Comparison of ENCODE assay signal across 18 cellular contexts in genomic region chr20:20227013-20227571, GRCh38.
DNase-seq lines count a peak whose midpoint lies in the region; ATAC-seq and TF ChIP-seq lines count a peak whose summit lies in the region.
"Had no signal": no experiment of that assay in that cellular context is flagged by ENCODE, and none has a peak within 500 bp of the region (broad histone marks: within the 10 kb centered on the region; RNA-seq: fewer than 3 reads in every experiment).

No MANE protein-coding gene starts in this region.

- H3K9ac ChIP-seq in GM23248 = no peak overlapping the region
- H3K9ac ChIP-seq in trophoblast cell (ENCODE audit: low read length) = no peak overlapping the region
- no peak overlapping the region for H3K9ac ChIP-seq in neural progenitor cell

- no peak overlapping the region for H2BK12ac ChIP-seq in trophoblast cell (ENCODE audit: low read length)

- no peak overlapping the region for H3K4me3 ChIP-seq in GM23248
- no peak overlapping the region for H3K4me3 ChIP-seq in fibroblast of mammary gland (ENCODE audit: control insufficient read depth, low read depth, low read length)
- H3K4me3 ChIP-seq in trophoblast cell (ENCODE audit: low read depth, low read length) = no peak overlapping the region
- H3K4me3 ChIP-seq in neural progenitor cell = no peak overlapping the region
- H3K4me3 ChIP-seq in upper lobe of left lung = no peak overlapping the region
- H3K4me3 ChIP-seq: K562 had no signal

- H3K9me3 ChIP-seq in GM23248 (ENCODE audit: low read depth) (no peaks in the 10 kb centered on the region), trophoblast cell (ENCODE audit: insufficient read depth, low read depth, low read length) (no peaks in the 10 kb centered on the region), neural progenitor cell (ENCODE audit: low read depth) (peaks cover 7% of the 10 kb centered on the region), upper lobe of left lung (peaks cover 0 to 4% (median 0%) of the 10 kb centered on the region in 4 donors)
- H3K9me3 ChIP-seq: Caco-2 had no signal

- H2AFZ ChIP-seq in GM23248 = no peak overlapping the region
- no peak overlapping the region for H2AFZ ChIP-seq in trophoblast cell (ENCODE audit: insufficient read depth, low read length, poor library complexity)
- H2AFZ ChIP-seq in neural progenitor cell (replicated peaks) = no peak overlapping the region

- H3K14ac ChIP-seq in trophoblast cell (ENCODE audit: low read length) = no peak overlapping the region

- no peak overlapping the region for H3K4me3 Mint-ChIP-seq in neural progenitor cell
- H3K4me3 Mint-ChIP-seq: CD4-positive, alpha-beta T cell had no signal

- H3K36me3 Mint-ChIP-seq in neural progenitor cell = no peaks in the 10 kb centered on the region

- H3K4me1 Mint-ChIP-seq in neural progenitor cell = peaks cover 24% of the 10 kb centered on the region

- H3F3A ChIP-seq in GM23248 (ENCODE audit: insufficient read depth) = no peaks in the 10 kb centered on the region
- peaks cover 5% of the 10 kb centered on the region for H3F3A ChIP-seq in neural progenitor cell (ENCODE audit: low read depth)

- H3K27ac ChIP-seq in GM23248 (no peak overlapping the region), trophoblast cell (ENCODE audit: low read depth, low read length) (no peak overlapping the region), neural progenitor cell (no peak overlapping the region), upper lobe of left lung (no peak overlapping the region)
- H3K27ac ChIP-seq: C4-2B, HL-60 had no signal

- peaks cover 4% of the 10 kb centered on the region for H3K27me3 Mint-ChIP-seq in neural progenitor cell (ENCODE audit: insufficient read depth, low read depth)

- H2BK120ac ChIP-seq in trophoblast cell (ENCODE audit: insufficient read depth, low read length, poor library complexity) = no peak overlapping the region

- no peaks in the 10 kb centered on the region for H3K79me1 ChIP-seq in trophoblast cell (ENCODE audit: low read length)

- no peaks in the 10 kb centered on the region for H3K4me1 ChIP-seq in GM23248 (ENCODE audit: insufficient read depth)
- no peaks in the 10 kb centered on the region for H3K4me1 ChIP-seq in trophoblast cell (ENCODE audit: control insufficient read depth in 1 of 2, insufficient read depth in 2 of 2, low read length in 2 of 2)
- H3K4me1 ChIP-seq in neural progenitor cell = peaks cover 13% of the 10 kb centered on the region
- H3K4me1 ChIP-seq in upper lobe of left lung = no peaks in the 10 kb centered on the region
- H3K4me1 ChIP-seq: Caco-2 had no signal

- H2BK5ac ChIP-seq in trophoblast cell (ENCODE audit: low read depth, low read length, poor library complexity) = no peak overlapping the region

- no peak overlapping the region for H3K27ac Mint-ChIP-seq in neural progenitor cell
- H3K27ac Mint-ChIP-seq: CD4-positive, alpha-beta T cell had no signal

- TF ChIP-seq CTCF in fibroblast of mammary gland (conservative IDR thresholded peaks at IDR 0.05; ENCODE audit: control insufficient read depth, insufficient read depth, low read depth, low read length) (no peak), neural progenitor cell (IDR thresholded peaks at IDR 0.05) (no peak), upper lobe of left lung (IDR thresholded peaks at IDR 0.05) (no peak)

- H3K18ac ChIP-seq in trophoblast cell (ENCODE audit: low read length) = no peak overlapping the region

- H3K27me3 ChIP-seq in GM23248 (replicated peaks; ENCODE audit: insufficient read depth) = peaks cover 28% of the 10 kb centered on the region; the same call in 1 of the 2 replicates
- no peaks in the 10 kb centered on the region for H3K27me3 ChIP-seq in trophoblast cell (ENCODE audit: insufficient read depth, low read length)
- no peaks in the 10 kb centered on the region for H3K27me3 ChIP-seq in neural progenitor cell
- H3K27me3 ChIP-seq in upper lobe of left lung = no peaks in the 10 kb centered on the region

- ATAC-seq in upper lobe of left lung (ENCODE audit: low FRiP score in 2 of 2) (no peak), GM21576 (IDR thresholded peaks at IDR 0.05; ENCODE audit: unreplicated experiment) (no peak)
- ATAC-seq: HCT116, K562 had no signal

- no peak overlapping the region for H4K8ac ChIP-seq in trophoblast cell (ENCODE audit: low read depth, low read length)

- no peak overlapping the region for H3K23ac ChIP-seq in trophoblast cell (ENCODE audit: low read length)

- H3K4me2 ChIP-seq in GM23248 (ENCODE audit: unreplicated experiment) (no peak overlapping the region), trophoblast cell (ENCODE audit: low read length) (no peak overlapping the region), neural progenitor cell (no peak overlapping the region)

- no peaks in the 10 kb centered on the region for H3K79me2 ChIP-seq in GM23248 (ENCODE audit: insufficient read depth)
- no peaks in the 10 kb centered on the region for H3K79me2 ChIP-seq in trophoblast cell (ENCODE audit: control insufficient read depth, insufficient read depth, low read length, poor library complexity)
- H3K79me2 ChIP-seq in neural progenitor cell (ENCODE audit: low read depth) = no peaks in the 10 kb centered on the region

- no peaks in the 10 kb centered on the region for H3K9me2 ChIP-seq in GM23248 (ENCODE audit: insufficient read depth)

- in situ Hi-C loops in GM23248 (cut with MboI) = loop anchor here (25.0 kb wide), 1 partner anchor 540 kb away; no protein-coding TSS in a partner anchor

- no peak overlapping the region for H4K12ac ChIP-seq in trophoblast cell (ENCODE audit: low read depth, low read length)

- no peak overlapping the region for H4K91ac ChIP-seq in trophoblast cell (ENCODE audit: low read depth, low read length)

- TF ChIP-seq POLR2A in upper lobe of left lung (IDR thresholded peaks at IDR 0.05) = no peak

- DNase-seq in GM23248 (peak; percentile 9), RKO (ENCODE audit: low spot score) (peak; percentile 29), fibroblast of mammary gland (ENCODE audit: low read depth) (peak; percentile 8), trophoblast cell (no peak), neural progenitor cell (ENCODE audit: low spot score) (no peak), upper lobe of left lung (no peak)
- DNase-seq: AML-193; Caco-2; CD4-positive, alpha-beta T cell; GDM1; GOT3; H7; IMR-90 had no signal

- 53 to 56% methylated on average over 2 of the region's 2 CpGs for WGBS in GM23248 (ENCODE audit: low coverage in 1 of 2, low lambda C conversion rate in 2 of 2, missing lambda C conversion rate in 2 of 2), 2 experiments
- no CpG with 5 or more reads among the region's 2 CpGs for WGBS in trophoblast cell (ENCODE audit: extremely low coverage, insufficient coverage, insufficient read length)
- WGBS in upper lobe of left lung, 2 donors = 93 to 97% methylated on average over 2 of the region's 2 CpGs

- H3K4ac ChIP-seq in trophoblast cell (ENCODE audit: low read depth, low read length) = no peak overlapping the region

- H4K20me1 ChIP-seq in GM23248 (ENCODE audit: insufficient read depth) (no peaks in the 10 kb centered on the region), neural progenitor cell (ENCODE audit: low read depth) (no peaks in the 10 kb centered on the region)

- peaks cover 27% of the 10 kb centered on the region for H3K9me3 Mint-ChIP-seq in neural progenitor cell
- H3K9me3 Mint-ChIP-seq: CD4-positive, alpha-beta T cell had no signal

- H2AK5ac ChIP-seq in trophoblast cell (ENCODE audit: low read length) = no peak overlapping the region

- H3K36me3 ChIP-seq in GM23248 (ENCODE audit: low read depth) (no peaks in the 10 kb centered on the region), trophoblast cell (ENCODE audit: control insufficient read depth in 1 of 2, insufficient read depth in 2 of 2, low read length in 2 of 2) (no peaks in the 10 kb centered on the region), neural progenitor cell (no peaks in the 10 kb centered on the region), upper lobe of left lung (no peaks in the 10 kb centered on the region)

- TF ChIP-seq EP300 in upper lobe of left lung (IDR thresholded peaks at IDR 0.05) = no peak

Comparison
In these comparisons a context has a peak if more than half of its experiments do, and no peak if none do; other contexts are left out.
1. DNase-seq: peak in GM23248 (single experiment), RKO (single experiment) and fibroblast of mammary gland (single experiment); none in trophoblast cell (0 of 2), neural progenitor cell (single experiment) and upper lobe of left lung (0 of 2).